1 cellular context compared by ENCODE assay signal in the genomic region with DNA sequence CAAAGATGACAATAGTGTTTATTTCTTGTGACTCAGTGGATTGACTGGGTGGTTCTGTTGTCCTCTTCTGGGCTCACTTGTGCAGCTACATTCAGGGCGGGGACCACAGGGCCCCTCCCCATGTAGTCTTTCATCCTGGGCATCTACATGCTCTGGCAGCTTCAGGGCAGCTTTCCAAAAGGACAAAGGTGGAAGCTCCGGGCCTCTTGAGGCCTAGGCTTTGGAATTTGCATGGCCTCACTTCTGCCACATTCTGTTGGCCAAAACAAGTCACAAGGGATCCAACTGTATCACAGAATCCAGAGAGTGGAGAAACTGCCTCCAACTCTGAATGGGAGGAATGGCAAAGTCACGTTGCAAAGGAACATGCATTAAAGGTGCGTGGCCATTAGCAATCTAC.
TF ChIP-seq lines count a peak whose summit lies in the region.

No MANE protein-coding gene starts in this region.

TF ChIP-seq in HepG2, 621 proteins besides CTCF, POLR2A, EP300 and RAD21 (continued from another document and continues in another):
- TF ChIP-seq PHF8 (CRISPR knock-in tag; IDR thresholded peaks at IDR 0.05) = peak; percentile 41; the same call in 1 of the 2 replicates
- TF ChIP-seq ZNF841 (CRISPR knock-in tag; IDR thresholded peaks at IDR 0.05; ENCODE audit: borderline replicate concordance) = no peak
- peak; percentile 23; the same call in 1 of the 2 replicates for TF ChIP-seq ELF3 (CRISPR knock-in tag; IDR thresholded peaks at IDR 0.05)
- no peak for TF ChIP-seq CHCHD3 (CRISPR knock-in tag; IDR thresholded peaks at IDR 0.05)
- TF ChIP-seq NFYC (CRISPR knock-in tag; IDR thresholded peaks at IDR 0.05) = peak; percentile 52
- no peak for TF ChIP-seq HOXD1 (CRISPR knock-in tag; IDR thresholded peaks at IDR 0.05)
- peak; percentile 67 for TF ChIP-seq TCF7 (IDR thresholded peaks at IDR 0.05; ENCODE audit: low read depth)
- TF ChIP-seq, protein P1, sequence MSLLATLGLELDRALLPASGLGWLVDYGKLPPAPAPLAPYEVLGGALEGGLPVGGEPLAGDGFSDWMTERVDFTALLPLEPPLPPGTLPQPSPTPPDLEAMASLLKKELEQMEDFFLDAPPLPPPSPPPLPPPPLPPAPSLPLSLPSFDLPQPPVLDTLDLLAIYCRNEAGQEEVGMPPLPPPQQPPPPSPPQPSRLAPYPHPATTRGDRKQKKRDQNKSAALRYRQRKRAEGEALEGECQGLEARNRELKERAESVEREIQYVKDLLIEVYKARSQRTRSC (CRISPR knock-in tag; IDR thresholded peaks at IDR 0.05; ENCODE audit: low read depth) = no peak
- no peak for TF ChIP-seq ZNF672 (CRISPR knock-in tag; IDR thresholded peaks at IDR 0.05)
- TF ChIP-seq PRMT3 (CRISPR knock-in tag; IDR thresholded peaks at IDR 0.05; ENCODE audit: borderline replicate concordance, low read depth) = no peak
- no peak for TF ChIP-seq SP4 (CRISPR knock-in tag; IDR thresholded peaks at IDR 0.05)
- no peak for TF ChIP-seq GTF2F1 (IDR thresholded peaks at IDR 0.05; ENCODE audit: low read length)
- TF ChIP-seq ZNF644 (CRISPR knock-in tag; IDR thresholded peaks at IDR 0.05; ENCODE audit: low read depth) = peak; percentile 70; the same call in 1 of the 2 replicates
- TF ChIP-seq SIN3B (IDR thresholded peaks at IDR 0.05; ENCODE audit: low read length) = no peak
- TF ChIP-seq, protein P2, sequence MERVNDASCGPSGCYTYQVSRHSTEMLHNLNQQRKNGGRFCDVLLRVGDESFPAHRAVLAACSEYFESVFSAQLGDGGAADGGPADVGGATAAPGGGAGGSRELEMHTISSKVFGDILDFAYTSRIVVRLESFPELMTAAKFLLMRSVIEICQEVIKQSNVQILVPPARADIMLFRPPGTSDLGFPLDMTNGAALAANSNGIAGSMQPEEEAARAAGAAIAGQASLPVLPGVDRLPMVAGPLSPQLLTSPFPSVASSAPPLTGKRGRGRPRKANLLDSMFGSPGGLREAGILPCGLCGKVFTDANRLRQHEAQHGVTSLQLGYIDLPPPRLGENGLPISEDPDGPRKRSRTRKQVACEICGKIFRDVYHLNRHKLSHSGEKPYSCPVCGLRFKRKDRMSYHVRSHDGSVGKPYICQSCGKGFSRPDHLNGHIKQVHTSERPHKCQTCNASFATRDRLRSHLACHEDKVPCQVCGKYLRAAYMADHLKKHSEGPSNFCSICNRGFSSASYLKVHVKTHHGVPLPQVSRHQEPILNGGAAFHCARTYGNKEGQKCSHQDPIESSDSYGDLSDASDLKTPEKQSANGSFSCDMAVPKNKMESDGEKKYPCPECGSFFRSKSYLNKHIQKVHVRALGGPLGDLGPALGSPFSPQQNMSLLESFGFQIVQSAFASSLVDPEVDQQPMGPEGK (CRISPR knock-in tag; IDR thresholded peaks at IDR 0.05) = peak; percentile 98
- peak; percentile 64; the same call in 1 of the 2 replicates for TF ChIP-seq ISL2 (CRISPR knock-in tag; IDR thresholded peaks at IDR 0.05)
- no peak for TF ChIP-seq ZNF577 (CRISPR knock-in tag; IDR thresholded peaks at IDR 0.05; ENCODE audit: borderline replicate concordance, low read depth)
- TF ChIP-seq RFX1 (IDR thresholded peaks at IDR 0.05) = no peak
- TF ChIP-seq MXD4 (CRISPR knock-in tag; IDR thresholded peaks at IDR 0.05) = peak; percentile 65; the same call in 1 of the 2 replicates
- peak; percentile 87 for TF ChIP-seq HNF4G (IDR thresholded peaks at IDR 0.05; ENCODE audit: borderline replicate concordance, low read depth, low read length)
- no peak for TF ChIP-seq HNF4G (CRISPR knock-in tag; IDR thresholded peaks at IDR 0.05; ENCODE audit: borderline replicate concordance, low read depth)
- TF ChIP-seq, protein P3, sequence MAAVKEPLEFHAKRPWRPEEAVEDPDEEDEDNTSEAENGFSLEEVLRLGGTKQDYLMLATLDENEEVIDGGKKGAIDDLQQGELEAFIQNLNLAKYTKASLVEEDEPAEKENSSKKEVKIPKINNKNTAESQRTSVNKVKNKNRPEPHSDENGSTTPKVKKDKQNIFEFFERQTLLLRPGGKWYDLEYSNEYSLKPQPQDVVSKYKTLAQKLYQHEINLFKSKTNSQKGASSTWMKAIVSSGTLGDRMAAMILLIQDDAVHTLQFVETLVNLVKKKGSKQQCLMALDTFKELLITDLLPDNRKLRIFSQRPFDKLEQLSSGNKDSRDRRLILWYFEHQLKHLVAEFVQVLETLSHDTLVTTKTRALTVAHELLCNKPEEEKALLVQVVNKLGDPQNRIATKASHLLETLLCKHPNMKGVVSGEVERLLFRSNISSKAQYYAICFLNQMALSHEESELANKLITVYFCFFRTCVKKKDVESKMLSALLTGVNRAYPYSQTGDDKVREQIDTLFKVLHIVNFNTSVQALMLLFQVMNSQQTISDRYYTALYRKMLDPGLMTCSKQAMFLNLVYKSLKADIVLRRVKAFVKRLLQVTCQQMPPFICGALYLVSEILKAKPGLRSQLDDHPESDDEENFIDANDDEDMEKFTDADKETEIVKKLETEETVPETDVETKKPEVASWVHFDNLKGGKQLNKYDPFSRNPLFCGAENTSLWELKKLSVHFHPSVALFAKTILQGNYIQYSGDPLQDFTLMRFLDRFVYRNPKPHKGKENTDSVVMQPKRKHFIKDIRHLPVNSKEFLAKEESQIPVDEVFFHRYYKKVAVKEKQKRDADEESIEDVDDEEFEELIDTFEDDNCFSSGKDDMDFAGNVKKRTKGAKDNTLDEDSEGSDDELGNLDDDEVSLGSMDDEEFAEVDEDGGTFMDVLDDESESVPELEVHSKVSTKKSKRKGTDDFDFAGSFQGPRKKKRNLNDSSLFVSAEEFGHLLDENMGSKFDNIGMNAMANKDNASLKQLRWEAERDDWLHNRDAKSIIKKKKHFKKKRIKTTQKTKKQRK (IDR thresholded peaks at IDR 0.05; ENCODE audit: low read length) = no peak
- TF ChIP-seq ZNF230 (CRISPR knock-in tag; IDR thresholded peaks at IDR 0.05) = no peak
- TF ChIP-seq SP5 (CRISPR knock-in tag; IDR thresholded peaks at IDR 0.05; ENCODE audit: borderline replicate concordance, low read depth) = peak; percentile 56; the same call in 1 of the 2 replicates
- TF ChIP-seq, protein P4, sequence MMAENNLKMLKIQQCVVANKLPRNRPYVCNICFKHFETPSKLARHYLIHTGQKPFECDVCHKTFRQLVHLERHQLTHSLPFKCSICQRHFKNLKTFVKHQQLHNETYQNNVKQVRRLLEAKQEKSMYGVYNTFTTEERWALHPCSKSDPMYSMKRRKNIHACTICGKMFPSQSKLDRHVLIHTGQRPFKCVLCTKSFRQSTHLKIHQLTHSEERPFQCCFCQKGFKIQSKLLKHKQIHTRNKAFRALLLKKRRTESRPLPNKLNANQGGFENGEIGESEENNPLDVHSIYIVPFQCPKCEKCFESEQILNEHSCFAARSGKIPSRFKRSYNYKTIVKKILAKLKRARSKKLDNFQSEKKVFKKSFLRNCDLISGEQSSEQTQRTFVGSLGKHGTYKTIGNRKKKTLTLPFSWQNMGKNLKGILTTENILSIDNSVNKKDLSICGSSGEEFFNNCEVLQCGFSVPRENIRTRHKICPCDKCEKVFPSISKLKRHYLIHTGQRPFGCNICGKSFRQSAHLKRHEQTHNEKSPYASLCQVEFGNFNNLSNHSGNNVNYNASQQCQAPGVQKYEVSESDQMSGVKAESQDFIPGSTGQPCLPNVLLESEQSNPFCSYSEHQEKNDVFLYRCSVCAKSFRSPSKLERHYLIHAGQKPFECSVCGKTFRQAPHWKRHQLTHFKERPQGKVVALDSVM (CRISPR knock-in tag; IDR thresholded peaks at IDR 0.05) = no peak
- TF ChIP-seq, protein P5, sequence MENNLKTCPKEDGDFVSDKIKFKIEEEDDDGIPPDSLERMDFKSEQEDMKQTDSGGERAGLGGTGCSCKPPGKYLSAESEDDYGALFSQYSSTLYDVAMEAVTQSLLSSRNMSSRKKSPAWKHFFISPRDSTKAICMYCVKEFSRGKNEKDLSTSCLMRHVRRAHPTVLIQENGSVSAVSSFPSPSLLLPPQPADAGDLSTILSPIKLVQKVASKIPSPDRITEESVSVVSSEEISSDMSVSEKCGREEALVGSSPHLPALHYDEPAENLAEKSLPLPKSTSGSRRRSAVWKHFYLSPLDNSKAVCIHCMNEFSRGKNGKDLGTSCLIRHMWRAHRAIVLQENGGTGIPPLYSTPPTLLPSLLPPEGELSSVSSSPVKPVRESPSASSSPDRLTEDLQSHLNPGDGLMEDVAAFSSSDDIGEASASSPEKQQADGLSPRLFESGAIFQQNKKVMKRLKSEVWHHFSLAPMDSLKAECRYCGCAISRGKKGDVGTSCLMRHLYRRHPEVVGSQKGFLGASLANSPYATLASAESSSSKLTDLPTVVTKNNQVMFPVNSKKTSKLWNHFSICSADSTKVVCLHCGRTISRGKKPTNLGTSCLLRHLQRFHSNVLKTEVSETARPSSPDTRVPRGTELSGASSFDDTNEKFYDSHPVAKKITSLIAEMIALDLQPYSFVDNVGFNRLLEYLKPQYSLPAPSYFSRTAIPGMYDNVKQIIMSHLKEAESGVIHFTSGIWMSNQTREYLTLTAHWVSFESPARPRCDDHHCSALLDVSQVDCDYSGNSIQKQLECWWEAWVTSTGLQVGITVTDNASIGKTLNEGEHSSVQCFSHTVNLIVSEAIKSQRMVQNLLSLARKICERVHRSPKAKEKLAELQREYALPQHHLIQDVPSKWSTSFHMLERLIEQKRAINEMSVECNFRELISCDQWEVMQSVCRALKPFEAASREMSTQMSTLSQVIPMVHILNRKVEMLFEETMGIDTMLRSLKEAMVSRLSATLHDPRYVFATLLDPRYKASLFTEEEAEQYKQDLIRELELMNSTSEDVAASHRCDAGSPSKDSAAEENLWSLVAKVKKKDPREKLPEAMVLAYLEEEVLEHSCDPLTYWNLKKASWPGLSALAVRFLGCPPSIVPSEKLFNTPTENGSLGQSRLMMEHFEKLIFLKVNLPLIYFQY (CRISPR knock-in tag; IDR thresholded peaks at IDR 0.05; ENCODE audit: borderline replicate concordance) = no peak
- no peak for TF ChIP-seq ZNF382 (CRISPR knock-in tag; IDR thresholded peaks at IDR 0.05; ENCODE audit: borderline replicate concordance)
- TF ChIP-seq, protein P6, sequence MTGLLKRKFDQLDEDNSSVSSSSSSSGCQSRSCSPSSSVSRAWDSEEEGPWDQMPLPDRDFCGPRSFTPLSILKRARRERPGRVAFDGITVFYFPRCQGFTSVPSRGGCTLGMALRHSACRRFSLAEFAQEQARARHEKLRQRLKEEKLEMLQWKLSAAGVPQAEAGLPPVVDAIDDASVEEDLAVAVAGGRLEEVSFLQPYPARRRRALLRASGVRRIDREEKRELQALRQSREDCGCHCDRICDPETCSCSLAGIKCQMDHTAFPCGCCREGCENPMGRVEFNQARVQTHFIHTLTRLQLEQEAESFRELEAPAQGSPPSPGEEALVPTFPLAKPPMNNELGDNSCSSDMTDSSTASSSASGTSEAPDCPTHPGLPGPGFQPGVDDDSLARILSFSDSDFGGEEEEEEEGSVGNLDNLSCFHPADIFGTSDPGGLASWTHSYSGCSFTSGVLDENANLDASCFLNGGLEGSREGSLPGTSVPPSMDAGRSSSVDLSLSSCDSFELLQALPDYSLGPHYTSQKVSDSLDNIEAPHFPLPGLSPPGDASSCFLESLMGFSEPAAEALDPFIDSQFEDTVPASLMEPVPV (CRISPR knock-in tag; IDR thresholded peaks at IDR 0.05) = no peak
- peak; percentile 55; the same call in 1 of the 2 replicates for TF ChIP-seq ZSCAN29 (CRISPR knock-in tag; conservative IDR thresholded peaks at IDR 0.05)
- TF ChIP-seq TEAD3 (CRISPR knock-in tag; optimal IDR thresholded peaks at IDR 0.05; ENCODE audit: borderline replicate concordance) = peak; percentile 58
- TF ChIP-seq SOX6 (IDR thresholded peaks at IDR 0.05) = no peak
- peak; percentile 46; the same call in 1 of the 2 replicates for TF ChIP-seq SOX6 (CRISPR knock-in tag; IDR thresholded peaks at IDR 0.05)
- TF ChIP-seq, protein P7, sequence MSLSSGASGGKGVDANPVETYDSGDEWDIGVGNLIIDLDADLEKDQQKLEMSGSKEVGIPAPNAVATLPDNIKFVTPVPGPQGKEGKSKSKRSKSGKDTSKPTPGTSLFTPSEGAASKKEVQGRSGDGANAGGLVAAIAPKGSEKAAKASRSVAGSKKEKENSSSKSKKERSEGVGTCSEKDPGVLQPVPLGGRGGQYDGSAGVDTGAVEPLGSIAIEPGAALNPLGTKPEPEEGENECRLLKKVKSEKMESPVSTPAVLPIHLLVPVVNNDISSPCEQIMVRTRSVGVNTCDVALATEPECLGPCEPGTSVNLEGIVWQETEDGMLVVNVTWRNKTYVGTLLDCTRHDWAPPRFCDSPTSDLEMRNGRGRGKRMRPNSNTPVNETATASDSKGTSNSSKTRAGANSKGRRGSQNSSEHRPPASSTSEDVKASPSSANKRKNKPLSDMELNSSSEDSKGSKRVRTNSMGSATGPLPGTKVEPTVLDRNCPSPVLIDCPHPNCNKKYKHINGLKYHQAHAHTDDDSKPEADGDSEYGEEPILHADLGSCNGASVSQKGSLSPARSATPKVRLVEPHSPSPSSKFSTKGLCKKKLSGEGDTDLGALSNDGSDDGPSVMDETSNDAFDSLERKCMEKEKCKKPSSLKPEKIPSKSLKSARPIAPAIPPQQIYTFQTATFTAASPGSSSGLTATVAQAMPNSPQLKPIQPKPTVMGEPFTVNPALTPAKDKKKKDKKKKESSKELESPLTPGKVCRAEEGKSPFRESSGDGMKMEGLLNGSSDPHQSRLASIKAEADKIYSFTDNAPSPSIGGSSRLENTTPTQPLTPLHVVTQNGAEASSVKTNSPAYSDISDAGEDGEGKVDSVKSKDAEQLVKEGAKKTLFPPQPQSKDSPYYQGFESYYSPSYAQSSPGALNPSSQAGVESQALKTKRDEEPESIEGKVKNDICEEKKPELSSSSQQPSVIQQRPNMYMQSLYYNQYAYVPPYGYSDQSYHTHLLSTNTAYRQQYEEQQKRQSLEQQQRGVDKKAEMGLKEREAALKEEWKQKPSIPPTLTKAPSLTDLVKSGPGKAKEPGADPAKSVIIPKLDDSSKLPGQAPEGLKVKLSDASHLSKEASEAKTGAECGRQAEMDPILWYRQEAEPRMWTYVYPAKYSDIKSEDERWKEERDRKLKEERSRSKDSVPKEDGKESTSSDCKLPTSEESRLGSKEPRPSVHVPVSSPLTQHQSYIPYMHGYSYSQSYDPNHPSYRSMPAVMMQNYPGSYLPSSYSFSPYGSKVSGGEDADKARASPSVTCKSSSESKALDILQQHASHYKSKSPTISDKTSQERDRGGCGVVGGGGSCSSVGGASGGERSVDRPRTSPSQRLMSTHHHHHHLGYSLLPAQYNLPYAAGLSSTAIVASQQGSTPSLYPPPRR (CRISPR knock-in tag; IDR thresholded peaks at IDR 0.05; ENCODE audit: borderline replicate concordance) = 0 out of 2 replicates have a peak, but pooled peaks have one; percentile 22
- TF ChIP-seq ASH2L (IDR thresholded peaks at IDR 0.05; ENCODE audit: insufficient read length, low read depth, low read length) = no peak
- peak; percentile 78; the same call in 1 of the 2 replicates for TF ChIP-seq EHMT2 (IDR thresholded peaks at IDR 0.05; ENCODE audit: borderline replicate concordance, low read depth, low read length)
- peak; percentile 66 for TF ChIP-seq DMAP1 (CRISPR knock-in tag; IDR thresholded peaks at IDR 0.05)
- TF ChIP-seq, protein P8, sequence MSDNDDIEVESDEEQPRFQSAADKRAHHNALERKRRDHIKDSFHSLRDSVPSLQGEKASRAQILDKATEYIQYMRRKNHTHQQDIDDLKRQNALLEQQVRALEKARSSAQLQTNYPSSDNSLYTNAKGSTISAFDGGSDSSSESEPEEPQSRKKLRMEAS (IDR thresholded peaks at IDR 0.05) = peak; percentile 45; the same call in 1 of the 2 replicates
- TF ChIP-seq SOX5 (CRISPR knock-in tag; IDR thresholded peaks at IDR 0.05; ENCODE audit: borderline replicate concordance) = peak; percentile 22; the same call in 1 of the 2 replicates
